2 cellular contexts compared by ENCODE assay signal in genomic region chr6:147802400-147802799, GRCh38.
TF ChIP-seq lines count a peak whose summit lies in the region.

No MANE protein-coding gene starts in this region.

TF ChIP-seq in A549, 52 proteins besides CTCF, POLR2A, EP300 and RAD21 (continued from another document):
- peak; percentile 28 for TF ChIP-seq MAFK (IDR thresholded peaks at IDR 0.05; ENCODE audit: partially characterized antibody)
- no peak for TF ChIP-seq HEYL (CRISPR knock-in tag; IDR thresholded peaks at IDR 0.05)
- TF ChIP-seq ELK1 (IDR thresholded peaks at IDR 0.05; ENCODE audit: low read depth, low read length) = no peak
- TF ChIP-seq, protein P1, sequence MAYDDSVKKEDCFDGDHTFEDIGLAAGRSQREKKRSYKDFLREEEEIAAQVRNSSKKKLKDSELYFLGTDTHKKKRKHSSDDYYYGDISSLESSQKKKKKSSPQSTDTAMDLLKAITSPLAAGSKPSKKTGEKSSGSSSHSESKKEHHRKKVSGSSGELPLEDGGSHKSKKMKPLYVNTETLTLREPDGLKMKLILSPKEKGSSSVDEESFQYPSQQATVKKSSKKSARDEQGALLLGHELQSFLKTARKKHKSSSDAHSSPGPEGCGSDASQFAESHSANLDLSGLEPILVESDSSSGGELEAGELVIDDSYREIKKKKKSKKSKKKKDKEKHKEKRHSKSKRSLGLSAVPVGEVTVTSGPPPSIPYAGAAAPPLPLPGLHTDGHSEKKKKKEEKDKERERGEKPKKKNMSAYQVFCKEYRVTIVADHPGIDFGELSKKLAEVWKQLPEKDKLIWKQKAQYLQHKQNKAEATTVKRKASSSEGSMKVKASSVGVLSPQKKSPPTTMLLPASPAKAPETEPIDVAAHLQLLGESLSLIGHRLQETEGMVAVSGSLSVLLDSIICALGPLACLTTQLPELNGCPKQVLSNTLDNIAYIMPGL (CRISPR knock-in tag; IDR thresholded peaks at IDR 0.05; ENCODE audit: borderline replicate concordance) = no peak

TF ChIP-seq in K562, 482 proteins besides CTCF, POLR2A, EP300 and RAD21 (continued from another document):
- peak; percentile 38; the same call in 1 of the 2 replicates for TF ChIP-seq ZBTB40 (IDR thresholded peaks at IDR 0.05)
- no peak for TF ChIP-seq ZBTB40 (CRISPR knock-in tag; IDR thresholded peaks at IDR 0.05)
- no peak for TF ChIP-seq ILF3 (IDR thresholded peaks at IDR 0.05; ENCODE audit: borderline replicate concordance)
- TF ChIP-seq MAFG (tag; conservative IDR thresholded peaks at IDR 0.05) = peak; percentile 95
- TF ChIP-seq, protein P2, sequence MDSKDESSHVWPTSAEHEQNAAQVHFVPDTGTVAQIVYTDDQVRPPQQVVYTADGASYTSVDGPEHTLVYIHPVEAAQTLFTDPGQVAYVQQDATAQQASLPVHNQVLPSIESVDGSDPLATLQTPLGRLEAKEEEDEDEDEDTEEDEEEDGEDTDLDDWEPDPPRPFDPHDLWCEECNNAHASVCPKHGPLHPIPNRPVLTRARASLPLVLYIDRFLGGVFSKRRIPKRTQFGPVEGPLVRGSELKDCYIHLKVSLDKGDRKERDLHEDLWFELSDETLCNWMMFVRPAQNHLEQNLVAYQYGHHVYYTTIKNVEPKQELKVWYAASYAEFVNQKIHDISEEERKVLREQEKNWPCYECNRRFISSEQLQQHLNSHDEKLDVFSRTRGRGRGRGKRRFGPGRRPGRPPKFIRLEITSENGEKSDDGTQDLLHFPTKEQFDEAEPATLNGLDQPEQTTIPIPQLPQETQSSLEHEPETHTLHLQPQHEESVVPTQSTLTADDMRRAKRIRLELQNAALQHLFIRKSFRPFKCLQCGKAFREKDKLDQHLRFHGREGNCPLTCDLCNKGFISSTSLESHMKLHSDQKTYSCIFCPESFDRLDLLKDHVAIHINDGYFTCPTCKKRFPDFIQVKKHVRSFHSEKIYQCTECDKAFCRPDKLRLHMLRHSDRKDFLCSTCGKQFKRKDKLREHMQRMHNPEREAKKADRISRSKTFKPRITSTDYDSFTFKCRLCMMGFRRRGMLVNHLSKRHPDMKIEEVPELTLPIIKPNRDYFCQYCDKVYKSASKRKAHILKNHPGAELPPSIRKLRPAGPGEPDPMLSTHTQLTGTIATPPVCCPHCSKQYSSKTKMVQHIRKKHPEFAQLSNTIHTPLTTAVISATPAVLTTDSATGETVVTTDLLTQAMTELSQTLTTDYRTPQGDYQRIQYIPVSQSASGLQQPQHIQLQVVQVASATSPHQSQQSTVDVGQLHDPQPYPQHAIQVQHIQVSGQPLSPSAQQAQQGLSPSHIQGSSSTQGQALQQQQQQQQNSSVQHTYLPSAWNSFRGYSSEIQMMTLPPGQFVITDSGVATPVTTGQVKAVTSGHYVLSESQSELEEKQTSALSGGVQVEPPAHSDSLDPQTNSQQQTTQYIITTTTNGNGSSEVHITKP (IDR thresholded peaks at IDR 0.05; ENCODE audit: partially characterized antibody) = peak; percentile 15
- no peak for TF ChIP-seq ARID3B (CRISPR knock-in tag; IDR thresholded peaks at IDR 0.05; ENCODE audit: borderline replicate concordance)
- TF ChIP-seq, protein P3, sequence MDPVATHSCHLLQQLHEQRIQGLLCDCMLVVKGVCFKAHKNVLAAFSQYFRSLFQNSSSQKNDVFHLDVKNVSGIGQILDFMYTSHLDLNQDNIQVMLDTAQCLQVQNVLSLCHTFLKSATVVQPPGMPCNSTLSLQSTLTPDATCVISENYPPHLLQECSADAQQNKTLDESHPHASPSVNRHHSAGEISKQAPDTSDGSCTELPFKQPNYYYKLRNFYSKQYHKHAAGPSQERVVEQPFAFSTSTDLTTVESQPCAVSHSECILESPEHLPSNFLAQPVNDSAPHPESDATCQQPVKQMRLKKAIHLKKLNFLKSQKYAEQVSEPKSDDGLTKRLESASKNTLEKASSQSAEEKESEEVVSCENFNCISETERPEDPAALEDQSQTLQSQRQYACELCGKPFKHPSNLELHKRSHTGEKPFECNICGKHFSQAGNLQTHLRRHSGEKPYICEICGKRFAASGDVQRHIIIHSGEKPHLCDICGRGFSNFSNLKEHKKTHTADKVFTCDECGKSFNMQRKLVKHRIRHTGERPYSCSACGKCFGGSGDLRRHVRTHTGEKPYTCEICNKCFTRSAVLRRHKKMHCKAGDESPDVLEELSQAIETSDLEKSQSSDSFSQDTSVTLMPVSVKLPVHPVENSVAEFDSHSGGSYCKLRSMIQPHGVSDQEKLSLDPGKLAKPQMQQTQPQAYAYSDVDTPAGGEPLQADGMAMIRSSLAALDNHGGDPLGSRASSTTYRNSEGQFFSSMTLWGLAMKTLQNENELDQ (CRISPR knock-in tag; IDR thresholded peaks at IDR 0.05; ENCODE audit: borderline replicate concordance) = no peak
- TF ChIP-seq SMARCA4 (IDR thresholded peaks at IDR 0.05) = peak; percentile 59; the same call in 1 of the 2 replicates
- no peak for TF ChIP-seq NBN (IDR thresholded peaks at IDR 0.05; ENCODE audit: low read depth)
- TF ChIP-seq CBFA2T3 (IDR thresholded peaks at IDR 0.05) = 0 out of 2 replicates have a peak, but pooled peaks have one; percentile 9
- peak; percentile 95 for TF ChIP-seq NFE2 (IDR thresholded peaks at IDR 0.05; ENCODE audit: low read depth)
- TF ChIP-seq NCOA4 (IDR thresholded peaks at IDR 0.05; ENCODE audit: partially characterized antibody) = no peak
- TF ChIP-seq MAFF (IDR thresholded peaks at IDR 0.05; ENCODE audit: low read length) = peak; percentile 93
- TF ChIP-seq ZNF316 (IDR thresholded peaks at IDR 0.05) = peak; percentile 96
- TF ChIP-seq NFE2L1 (tag; IDR thresholded peaks at IDR 0.05; ENCODE audit: borderline replicate concordance, low read depth) = peak; percentile 94
- peak; percentile 17; the same call in 1 of the 2 replicates for TF ChIP-seq JUND (IDR thresholded peaks at IDR 0.05; ENCODE audit: borderline replicate concordance, low read depth, low read length)
- no peak for TF ChIP-seq JUND (tag; IDR thresholded peaks at IDR 0.05; ENCODE audit: borderline replicate concordance, low read depth, low read length)
